In genomic region chr3:97763586-97764148, GRCh38 we compare ENCODE assay signal across 8 cellular contexts. TPM values are rescaled to one million over a fixed set of nuclear protein-coding genes. Genes with fewer than 3 reads are reported as not detected.
A peak's percentile ranks its signal among the peaks of the same experiment; 100 is the strongest.
DNase-seq lines count a peak whose midpoint lies in the region; ATAC-seq and TF ChIP-seq lines count a peak whose summit lies in the region.

No MANE protein-coding gene starts in this region.

- TF ChIP-seq CTCF in kidney epithelial cell (IDR thresholded peaks at IDR 0.05; ENCODE audit: insufficient read depth, low read length, poor library complexity, severe bottlenecking) (no peak), tibial artery (IDR thresholded peaks at IDR 0.05) (no peak)

- peak overlapping the region; percentile 58 for H3K4me3 ChIP-seq in kidney epithelial cell (ENCODE audit: low read depth, low read length)
- peak overlapping the region; percentile 71 to 72 for H3K4me3 ChIP-seq in tibial artery

- H3K9me3 ChIP-seq in tibial artery: no peaks in the 10 kb centered on the region

- peaks cover 0 to 10% of the 10 kb centered on the region in 2 donors for H3K36me3 Mint-ChIP-seq in activated naive CD4-positive, alpha-beta T cell treated with anti-CD3 and anti-CD28 coated beads, Interleukin-2, amount 50 U/mL, for 72 hours

- no peaks in the 10 kb centered on the region for H3K36me3 ChIP-seq in kidney epithelial cell (ENCODE audit: control insufficient read depth, insufficient read depth, low read length)
- no peaks in the 10 kb centered on the region for H3K36me3 ChIP-seq in tibial artery

- peaks cover 0 to 21% (median 8%) of the 10 kb centered on the region in 4 donors for H3K4me1 ChIP-seq in tibial artery

- DNase-seq in Right ventricle myocardium superior: peak; percentile 15
- no peak for DNase-seq in left ventricle myocardium superior
- no peak for DNase-seq in activated naive CD4-positive, alpha-beta T cell treated with anti-CD3 and anti-CD28 coated beads, Interleukin-2, amount 50 U/mL, for 72 hours (ENCODE audit: low spot score in 2 of 2)
- DNase-seq in kidney epithelial cell (ENCODE audit: low read depth): no peak
- DNase-seq in tibial artery: no peak
- no peak for DNase-seq in islet precursor cell
- DNase-seq in anterior cingulate cortex (lab: John Stamatoyannopoulos, UW): no peak
- no peak for DNase-seq in SW 1271 (lab: John Stamatoyannopoulos, UW)

- intact Hi-C loops in Right ventricle myocardium superior (cut with DNase I) (no loop called here), left ventricle myocardium superior (cut with micrococcal nuclease) (no loop called here), tibial artery (cut with DNase I; ENCODE audit: low total_unique reads) (no loop called here)

- no peaks in the 10 kb centered on the region for H3K27me3 ChIP-seq in kidney epithelial cell (ENCODE audit: control insufficient read depth, insufficient read depth, low read length)
- H3K27me3 ChIP-seq in tibial artery: no peaks in the 10 kb centered on the region

- H3K27ac ChIP-seq in tibial artery: peak overlapping the region in 1 of 2 donors; percentile 70

- H3K27ac Mint-ChIP-seq in activated naive CD4-positive, alpha-beta T cell treated with anti-CD3 and anti-CD28 coated beads, Interleukin-2, amount 50 U/mL, for 72 hours: peak overlapping the region; percentile 82 to 99

- no peaks in the 10 kb centered on the region for H3K9me3 Mint-ChIP-seq in activated naive CD4-positive, alpha-beta T cell treated with anti-CD3 and anti-CD28 coated beads, Interleukin-2, amount 50 U/mL, for 72 hours

- ATAC-seq in Right ventricle myocardium superior (ENCODE audit: poor library complexity) (no peak), left ventricle myocardium superior (no peak)
- no peak for ATAC-seq in activated naive CD4-positive, alpha-beta T cell treated with anti-CD3 and anti-CD28 coated beads, Interleukin-2, amount 50 U/mL, for 72 hours

RNA-seq across cellular contexts. Expression of gene ARL6, which starts 0.9 kb away (rescaled TPM):
- total RNA-seq in Right ventricle myocardium superior (6.2 TPM), left ventricle myocardium superior (4.1 TPM), kidney epithelial cell (7.0 and 13.0 TPM in 2 replicates)
- 1 to 10 TPM; 1.9 to 5.5 TPM for total RNA-seq in activated naive CD4-positive, alpha-beta T cell treated with anti-CD3 and anti-CD28 coated beads, Interleukin-2, amount 50 U/mL, for 72 hours

RNA-seq across cellular contexts. Expression of gene CRYBG3, which starts 58.1 kb away (rescaled TPM):
- total RNA-seq in Right ventricle myocardium superior: 18.6 TPM
- 20.4 TPM for total RNA-seq in left ventricle myocardium superior
- 10 to 100 TPM in 1 of 2 donors, 1 to 10 TPM in 1; 1.3 to 10.6 TPM for total RNA-seq in activated naive CD4-positive, alpha-beta T cell treated with anti-CD3 and anti-CD28 coated beads, Interleukin-2, amount 50 U/mL, for 72 hours
- 10.5 and 13.1 TPM in 2 replicates for total RNA-seq in kidney epithelial cell
